ENCODE assay signal across 29 cellular contexts in the genomic region with DNA sequence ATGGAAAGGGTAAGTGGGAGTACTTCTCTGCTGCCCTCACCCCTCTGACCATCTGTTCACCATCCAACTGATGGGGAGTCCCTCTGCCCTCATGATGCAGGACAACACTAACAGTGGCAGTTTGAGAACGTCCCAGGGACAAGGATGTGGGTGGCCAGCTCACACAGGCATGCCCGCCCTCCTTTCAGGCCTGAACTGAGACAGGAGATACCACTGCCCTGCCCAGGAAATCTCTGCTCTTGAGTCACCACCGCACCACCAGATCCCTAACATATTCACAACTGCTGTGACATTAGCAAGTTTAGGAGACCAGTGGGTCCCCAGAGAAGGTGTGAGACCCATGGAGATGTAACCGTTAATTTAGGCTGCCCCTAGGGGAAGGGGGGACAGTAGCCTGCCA.
DNase-seq lines count a peak whose midpoint lies in the region; ATAC-seq, FAIRE-seq and TF ChIP-seq lines count a peak whose summit lies in the region.
"Had no signal": no experiment of that assay in that cellular context is flagged by ENCODE, and none has a peak within 500 bp of the region (broad histone marks: within the 10 kb centered on the region; RNA-seq: fewer than 3 reads in every experiment).

No MANE protein-coding gene starts in this region.

- no peaks in the 10 kb centered on the region for H3K79me1 ChIP-seq in mesendoderm (ENCODE audit: low read length)

- H3K4me3 ChIP-seq in bronchial epithelial cell (ENCODE audit: low read depth, low read length): no peak overlapping the region
- no peak overlapping the region for H3K4me3 ChIP-seq in mesendoderm (ENCODE audit: low read length)
- H3K4me3 ChIP-seq in colonic mucosa: no peak overlapping the region
- H3K4me3 ChIP-seq: esophagus muscularis mucosa, gastroesophageal sphincter, lung had no signal

- H3K4me2 ChIP-seq in mesendoderm (ENCODE audit: low read length): no peak overlapping the region

- H3K9ac ChIP-seq in mesendoderm (ENCODE audit: low read length) (no peak overlapping the region), colonic mucosa (ENCODE audit: low read depth in 2 of 2, low read length in 2 of 2) (no peak overlapping the region)

- no peak overlapping the region for H3K18ac ChIP-seq in mesendoderm (ENCODE audit: low read length)

- H3K4me1 ChIP-seq in mesendoderm (ENCODE audit: control insufficient read depth, low read depth, low read length): no peaks in the 10 kb centered on the region
- H3K4me1 ChIP-seq in colonic mucosa: no peaks in the 10 kb centered on the region
- H3K4me1 ChIP-seq: esophagus muscularis mucosa, gastroesophageal sphincter had no signal

- TF ChIP-seq CTCF in bronchial epithelial cell (IDR thresholded peaks at IDR 0.05; ENCODE audit: insufficient read depth, low read length, severe bottlenecking): no peak
- no peak for TF ChIP-seq CTCF in colonic mucosa (IDR thresholded peaks at IDR 0.05)

- H2BK120ac ChIP-seq in mesendoderm (ENCODE audit: low read depth, low read length): no peak overlapping the region

- intact Hi-C loops in colonic mucosa (cut with DNase I): no loop called here

- H4K5ac ChIP-seq in mesendoderm (ENCODE audit: low read length): no peak overlapping the region

- no peaks in the 10 kb centered on the region for H3K79me2 ChIP-seq in mesendoderm (ENCODE audit: control insufficient read depth, insufficient read depth, low read length)

- WGBS in mesendoderm (ENCODE audit: extremely low coverage, insufficient coverage, low lambda C conversion rate): no CpG with 5 or more reads among the region's 4 CpGs

- H3K9me3 ChIP-seq in colonic mucosa: no peaks in the 10 kb centered on the region

- H2BK15ac ChIP-seq in mesendoderm (replicated peaks; ENCODE audit: low read depth): no peak overlapping the region

- H4K8ac ChIP-seq in mesendoderm (ENCODE audit: low read depth, low read length): no peak overlapping the region

- H2BK5ac ChIP-seq in mesendoderm (ENCODE audit: low read length): no peak overlapping the region

- H3K36me3 ChIP-seq in bronchial epithelial cell (ENCODE audit: control insufficient read depth, insufficient read depth, low read length): peaks cover 5% of the 10 kb centered on the region
- H3K36me3 ChIP-seq in mesendoderm (ENCODE audit: control insufficient read depth, insufficient read depth, low read length): peaks cover 2% of the 10 kb centered on the region
- H3K36me3 ChIP-seq in colonic mucosa: no peaks in the 10 kb centered on the region

- H3K27ac ChIP-seq in mesendoderm (ENCODE audit: low read depth, low read length): no peak overlapping the region
- H3K27ac ChIP-seq in colonic mucosa: no peak overlapping the region
- H3K27ac ChIP-seq: esophagus muscularis mucosa, gastroesophageal sphincter had no signal

- H3K23ac ChIP-seq in mesendoderm (ENCODE audit: low read length): no peak overlapping the region

- no peak overlapping the region for H3K56ac ChIP-seq in mesendoderm (ENCODE audit: low read length)

- no peak overlapping the region for H2AK5ac ChIP-seq in mesendoderm (ENCODE audit: low read length)

- H3K4ac ChIP-seq in mesendoderm (ENCODE audit: low read depth, low read length): no peak overlapping the region

- peak; percentile 50 for FAIRE-seq in bronchial epithelial cell (lab: Jason Lieb, UNC)
- FAIRE-seq: HepG2, kidney, small intestine, urothelium cell line had no signal

- H3K27me3 ChIP-seq in bronchial epithelial cell (ENCODE audit: control insufficient read depth, insufficient read depth, low read length) (no peaks in the 10 kb centered on the region), mesendoderm (ENCODE audit: insufficient read depth, low read length, poor library complexity) (no peaks in the 10 kb centered on the region), colonic mucosa (no peaks in the 10 kb centered on the region)
- H3K27me3 ChIP-seq: esophagus muscularis mucosa, gastroesophageal sphincter had no signal

- ATAC-seq in HG03139 (IDR thresholded peaks at IDR 0.05; ENCODE audit: unreplicated experiment): no peak
- ATAC-seq: activated T-cell treated with anti-CD3 and anti-CD28 coated beads, Interleukin-2, amount 50 U/mL, for 4 hours; gastroesophageal sphincter; HepG2; stimulated activated memory B cell treated with anti-CD40 and anti-IgM and Interleukin-4, amounts not matched to agents 10 μg/mL and 1 μg/mL and 100 μg/mL, for 72 hours had no signal

- DNase-seq in Daoy (ENCODE audit: low read depth) (peak; percentile 5), HPDE6-E6E7 (ENCODE audit: extremely low spot score) (peak; percentile 3), bronchial epithelial cell (ENCODE audit: low read depth) (peak; percentile 61), mesendoderm (peak; percentile 2), colonic mucosa (no peak), NCI-H2196 treated with DMSO at 0.1 percent for 48 hours (lab: John Stamatoyannopoulos, UW; ENCODE audit: unreplicated experiment) (no peak)
- DNase-seq: activated B cell treated with CpG ODN at 0.5 μM for 24 hours; activated CD4-positive, alpha-beta T cell treated with anti-CD3 and anti-CD28 coated beads, Interleukin-2, amount 50 U/mL, for 48 hours; activated naive CD4-positive, alpha-beta T cell treated with anti-CD3 and anti-CD28 coated beads, Interleukin-2, amount 10 ng/mL, durations not matched to agents 7 days and 5 days; activated T-cell treated with anti-CD3 and anti-CD28 coated beads, Interleukin-2, amount 50 U/mL, for 4 hours; anterior cingulate cortex; CD4-positive, CD25-positive, alpha-beta regulatory T cell; cerebellar nuclear complex; GF-D8; kidney; NCI-H1417; NCI-H526 treated with DMSO at 0.1 percent for 48 hours; occipital lobe; RPMI8226; small intestine; stimulated activated CD4-positive, alpha-beta T cell treated with anti-CD3 and anti-CD28 coated beads, Interleukin-2, amount 100 ng/mL, for 24 hours; T-helper 9 cell had no signal

Comparison
In these comparisons a context has a peak if more than half of its experiments do, and no peak if none do; other contexts are left out.
1. DNase-seq: peak in Daoy (single experiment), HPDE6-E6E7 (single experiment), bronchial epithelial cell (single experiment) and mesendoderm (single experiment); none in colonic mucosa (single experiment) and NCI-H2196 treated with DMSO at 0.1 percent for 48 hours (single experiment).